ENCODE assay signal across 28 cellular contexts in genomic region chr1:48761986-48762385, GRCh38. TPM values are rescaled to one million over a fixed set of nuclear protein-coding genes. Genes with fewer than 3 reads are reported as not detected.
DNase-seq lines count a peak whose midpoint lies in the region; ATAC-seq and TF ChIP-seq lines count a peak whose summit lies in the region.
"Had no signal": no experiment of that assay in that cellular context is flagged by ENCODE, and none has a peak within 500 bp of the region (broad histone marks: within the 10 kb centered on the region; RNA-seq: fewer than 3 reads in every experiment).

No MANE protein-coding gene starts in this region.

- H3K4me1 Mint-ChIP-seq in activated B cell treated with CpG ODN at 0.5 μM for 24 hours, result peaks cover 80% of the 10 kb centered on the region
- no peaks in the 10 kb centered on the region for H3K4me1 Mint-ChIP-seq in CD8-positive, alpha-beta memory T cell
- H3K4me1 Mint-ChIP-seq: activated CD4-positive, alpha-beta T cell treated with anti-CD3 and anti-CD28 coated beads, Interleukin-2, amount 10 ng/mL, durations not matched to agents 7 days and 5 days; activated T-helper 17 cell treated with anti-CD3 and anti-CD28 coated beads, Interleukin-2, amount 50 U/mL, for 72 hours; immature natural killer cell; T-helper 17 cell had no signal

- H3K27ac ChIP-seq in CD8-positive, alpha-beta memory T cell (ENCODE audit: low read depth, low read length), result no peak overlapping the region
- H3K27ac ChIP-seq: brain microvascular endothelial cell, colonic mucosa, foreskin keratinocyte, left ventricle myocardium inferior, pancreas, right atrium auricular region, suprapubic skin, uterus had no signal

- no peak for ATAC-seq in activated B cell treated with CpG ODN at 0.5 μM for 24 hours (ENCODE audit: low read depth)
- ATAC-seq: activated naive CD4-positive, alpha-beta T cell treated with anti-CD3 and anti-CD28 coated beads, Interleukin-2, amount 50 U/mL, for 72 hours; activated T-helper 17 cell treated with anti-CD3 and anti-CD28 coated beads, Interleukin-2, amount 50 U/mL, for 72 hours; foreskin keratinocyte; T-helper 17 cell had no signal

- H3K9me3 Mint-ChIP-seq in activated B cell treated with CpG ODN at 0.5 μM for 24 hours, result no peaks in the 10 kb centered on the region
- peaks cover 0 to 3% (median 0%) of the 10 kb centered on the region in 5 donors for H3K9me3 Mint-ChIP-seq in CD8-positive, alpha-beta memory T cell
- H3K9me3 Mint-ChIP-seq: activated CD4-positive, alpha-beta T cell treated with anti-CD3 and anti-CD28 coated beads, Interleukin-2, amount 10 ng/mL, durations not matched to agents 7 days and 5 days; activated naive CD4-positive, alpha-beta T cell treated with anti-CD3 and anti-CD28 coated beads, Interleukin-2, amount 50 U/mL, for 72 hours; IgD-negative memory B cell; immature natural killer cell; nephron had no signal

- TF ChIP-seq CTCF in activated B cell treated with CpG ODN at 0.5 μM for 24 hours (IDR thresholded peaks at IDR 0.05) (no peak), fibroblast of mammary gland (conservative IDR thresholded peaks at IDR 0.05; ENCODE audit: control insufficient read depth, insufficient read depth, low read depth, low read length) (no peak)

- DNase-seq in NCI-H2029 (lab: John Stamatoyannopoulos, UW), result peak; percentile 67
- DNase-seq in activated B cell treated with CpG ODN at 0.5 μM for 24 hours, result no peak
- peak; percentile 62 for DNase-seq in fibroblast of mammary gland (ENCODE audit: low read depth)
- peak; percentile 25 for DNase-seq in skeletal muscle cell (ENCODE audit: low read depth)
- no peak for DNase-seq in NCI-H2081 (lab: John Stamatoyannopoulos, UW)
- DNase-seq in CD8-positive, alpha-beta memory T cell, result no peak
- no peak for DNase-seq in HT-29 (ENCODE audit: low spot score)
- DNase-seq: activated CD4-positive, alpha-beta T cell treated with anti-CD3 and anti-CD28 coated beads, Interleukin-2, amount 10 ng/mL, durations not matched to agents 7 days and 5 days; activated CD8-positive, alpha-beta memory T cell treated with anti-CD3 and anti-CD28 coated beads, Interleukin-2, amount 50 U/mL, for 4 hours; brain microvascular endothelial cell; CD4-positive, CD25-positive, alpha-beta regulatory T cell; colonic mucosa; foreskin keratinocyte; immature natural killer cell; left ventricle myocardium inferior; midbrain; NCI-H446; T-helper 17 cell; uterus had no signal

- intact Hi-C loops in activated B cell treated with CpG ODN at 0.5 μM for 24 hours (cut with micrococcal nuclease), result no loop called here

- peaks cover 84% of the 10 kb centered on the region for H3K36me3 Mint-ChIP-seq in activated B cell treated with CpG ODN at 0.5 μM for 24 hours (ENCODE audit: low read depth)
- peaks cover 0 to 6% (median 2%) of the 10 kb centered on the region in 3 donors for H3K36me3 Mint-ChIP-seq in CD8-positive, alpha-beta memory T cell

- no peak overlapping the region for H3K4me3 Mint-ChIP-seq in activated B cell treated with CpG ODN at 0.5 μM for 24 hours
- H3K4me3 Mint-ChIP-seq in CD8-positive, alpha-beta memory T cell, result no peak overlapping the region
- H3K4me3 Mint-ChIP-seq: activated CD4-positive, alpha-beta T cell treated with anti-CD3 and anti-CD28 coated beads, Interleukin-2, amount 10 ng/mL, durations not matched to agents 7 days and 5 days; activated T-helper 17 cell treated with anti-CD3 and anti-CD28 coated beads, Interleukin-2, amount 50 U/mL, for 72 hours; CD4-positive, CD25-positive, alpha-beta regulatory T cell; immature natural killer cell; nephron; T-helper 17 cell had no signal

- no peaks in the 10 kb centered on the region for H3K27me3 Mint-ChIP-seq in activated B cell treated with CpG ODN at 0.5 μM for 24 hours
- H3K27me3 Mint-ChIP-seq in CD8-positive, alpha-beta memory T cell, result no peaks in the 10 kb centered on the region
- H3K27me3 Mint-ChIP-seq: activated CD4-positive, alpha-beta T cell treated with anti-CD3 and anti-CD28 coated beads, Interleukin-2, amount 10 ng/mL, durations not matched to agents 7 days and 5 days; CD4-positive, CD25-positive, alpha-beta regulatory T cell; IgD-negative memory B cell had no signal

- H3K4me1 ChIP-seq in CD8-positive, alpha-beta memory T cell (ENCODE audit: insufficient read depth, low read length), result no peaks in the 10 kb centered on the region
- H3K4me1 ChIP-seq: colonic mucosa, foreskin keratinocyte, left ventricle myocardium inferior, pancreas, right atrium auricular region, uterus had no signal

- H3K27me3 ChIP-seq in CD8-positive, alpha-beta memory T cell (ENCODE audit: insufficient read depth, low read length, poor library complexity, severe bottlenecking), result no peaks in the 10 kb centered on the region
- H3K27me3 ChIP-seq: brain microvascular endothelial cell, colonic mucosa, foreskin keratinocyte, pancreas, right atrium auricular region, suprapubic skin, uterus had no signal

- no peak overlapping the region for H3K4me3 ChIP-seq in fibroblast of mammary gland (ENCODE audit: control insufficient read depth, low read depth, low read length)
- H3K4me3 ChIP-seq in skeletal muscle cell (ENCODE audit: low read depth, low read length), result no peak overlapping the region
- no peak overlapping the region for H3K4me3 ChIP-seq in CD8-positive, alpha-beta memory T cell (ENCODE audit: low read length)
- H3K4me3 ChIP-seq: colonic mucosa, left ventricle myocardium inferior, pancreas, right atrium auricular region, suprapubic skin, uterus had no signal

- no peaks in the 10 kb centered on the region for H3K36me3 ChIP-seq in CD8-positive, alpha-beta memory T cell (ENCODE audit: insufficient read depth, low read length)
- H3K36me3 ChIP-seq: brain microvascular endothelial cell, colonic mucosa, uterus had no signal

- POLR2A ChIA-PET in activated B cell treated with CpG ODN at 0.5 μM for 24 hours (lab: Charles Lee), result no interaction called here
- POLR2A ChIA-PET in CD8-positive, alpha-beta memory T cell (lab: Charles Lee), result no interaction called here

- H3K9me3 ChIP-seq in CD8-positive, alpha-beta memory T cell (ENCODE audit: low read length), result no peaks in the 10 kb centered on the region
- H3K9me3 ChIP-seq: colonic mucosa, left ventricle myocardium inferior, pancreas, right atrium auricular region, suprapubic skin, uterus had no signal

- CTCF ChIA-PET in activated B cell treated with CpG ODN at 0.5 μM for 24 hours (lab: Charles Lee), result interaction anchor here (1.0 kb wide), 1 partner anchor 13 kb away, joined by 3 read pairs; no protein-coding TSS in a partner anchor
- CTCF ChIA-PET in CD8-positive, alpha-beta memory T cell (lab: Charles Lee), result no interaction called here

- peak overlapping the region; percentile 27 for H3K27ac Mint-ChIP-seq in activated B cell treated with CpG ODN at 0.5 μM for 24 hours
- H3K27ac Mint-ChIP-seq in CD8-positive, alpha-beta memory T cell, result no peak overlapping the region
- H3K27ac Mint-ChIP-seq: activated CD4-positive, alpha-beta T cell treated with anti-CD3 and anti-CD28 coated beads, Interleukin-2, amount 10 ng/mL, durations not matched to agents 7 days and 5 days; activated naive CD4-positive, alpha-beta T cell treated with anti-CD3 and anti-CD28 coated beads, Interleukin-2, amount 50 U/mL, for 72 hours; activated T-helper 17 cell treated with anti-CD3 and anti-CD28 coated beads, Interleukin-2, amount 50 U/mL, for 72 hours; CD4-positive, CD25-positive, alpha-beta regulatory T cell; immature natural killer cell; T-helper 17 cell had no signal

RNA-seq across cellular contexts. Expression of gene BEND5, which starts 14.7 kb away (rescaled TPM):
- 14.5 and 17.9 TPM in 2 replicates for total RNA-seq in activated B cell treated with CpG ODN at 0.5 μM for 24 hours
- 1 to 10 TPM in 1 of 2 experiments, under 1 TPM in 1; 0.55 to 1.1 TPM for total RNA-seq in CD8-positive, alpha-beta memory T cell
- polyA plus RNA-seq in CD8-positive, alpha-beta memory T cell, result 3.1 TPM
- total RNA-seq in HT-29 (2014; rRNA removed; shearing (Covaris generic)), result not detected in 2 replicates
- total RNA-seq: foreskin keratinocyte, MCF 10A, SK-MEL-5 had no signal
- polyA plus RNA-seq: foreskin keratinocyte had no signal

Comparison
In these comparisons a context has a peak if more than half of its experiments do, and no peak if none do; other contexts are left out.
1. DNase-seq: peak in NCI-H2029 (single experiment), fibroblast of mammary gland (single experiment) and skeletal muscle cell (single experiment); none in activated B cell treated with CpG ODN at 0.5 μM for 24 hours (single experiment), NCI-H2081 (0 of 2), CD8-positive, alpha-beta memory T cell (0 of 5) and HT-29 (single experiment).